Comparison of ENCODE assay signal across 3 cellular contexts in the genomic region with DNA sequence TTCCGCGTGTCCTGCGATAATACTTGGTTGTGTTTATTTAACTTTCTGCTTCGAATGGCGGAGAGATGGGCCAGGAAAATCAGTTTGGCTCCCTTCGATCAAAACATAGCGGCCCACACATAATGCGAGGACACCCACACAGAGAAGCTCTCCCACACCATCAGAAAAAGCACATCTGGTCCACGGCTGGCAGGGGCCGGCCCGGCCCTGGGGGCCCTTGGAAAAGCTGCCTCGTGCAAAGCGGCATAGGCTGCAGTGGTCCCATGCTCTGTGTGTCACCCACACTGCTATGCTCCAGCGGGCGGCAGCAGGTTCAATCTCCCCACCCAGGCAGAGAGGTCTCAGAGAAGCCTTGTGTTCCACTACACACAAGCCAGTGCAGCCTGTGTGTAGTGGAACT.
TF ChIP-seq lines count a peak whose summit lies in the region.

No MANE protein-coding gene starts in this region.

TF ChIP-seq in SK-N-SH, 30 proteins besides CTCF, POLR2A, EP300 and RAD21 (continued from another document):
- TF ChIP-seq SIN3A (IDR thresholded peaks at IDR 0.05; ENCODE audit: borderline replicate concordance, low read depth, low read length) (no peak), SMC3 (IDR thresholded peaks at IDR 0.05; ENCODE audit: low read depth, low read length) (no peak), RXRA (IDR thresholded peaks at IDR 0.05; ENCODE audit: borderline replicate concordance, low read depth) (no peak), YY1 (IDR thresholded peaks at IDR 0.05; ENCODE audit: low read depth) (no peak), CHD2 (IDR thresholded peaks at IDR 0.05; ENCODE audit: low read length, partially characterized antibody) (no peak)
- TF ChIP-seq, protein P1, sequence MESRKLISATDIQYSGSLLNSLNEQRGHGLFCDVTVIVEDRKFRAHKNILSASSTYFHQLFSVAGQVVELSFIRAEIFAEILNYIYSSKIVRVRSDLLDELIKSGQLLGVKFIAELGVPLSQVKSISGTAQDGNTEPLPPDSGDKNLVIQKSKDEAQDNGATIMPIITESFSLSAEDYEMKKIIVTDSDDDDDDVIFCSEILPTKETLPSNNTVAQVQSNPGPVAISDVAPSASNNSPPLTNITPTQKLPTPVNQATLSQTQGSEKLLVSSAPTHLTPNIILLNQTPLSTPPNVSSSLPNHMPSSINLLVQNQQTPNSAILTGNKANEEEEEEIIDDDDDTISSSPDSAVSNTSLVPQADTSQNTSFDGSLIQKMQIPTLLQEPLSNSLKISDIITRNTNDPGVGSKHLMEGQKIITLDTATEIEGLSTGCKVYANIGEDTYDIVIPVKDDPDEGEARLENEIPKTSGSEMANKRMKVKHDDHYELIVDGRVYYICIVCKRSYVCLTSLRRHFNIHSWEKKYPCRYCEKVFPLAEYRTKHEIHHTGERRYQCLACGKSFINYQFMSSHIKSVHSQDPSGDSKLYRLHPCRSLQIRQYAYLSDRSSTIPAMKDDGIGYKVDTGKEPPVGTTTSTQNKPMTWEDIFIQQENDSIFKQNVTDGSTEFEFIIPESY (IDR thresholded peaks at IDR 0.05; ENCODE audit: borderline replicate concordance, low read depth), result no peak
- TF ChIP-seq, protein P2, sequence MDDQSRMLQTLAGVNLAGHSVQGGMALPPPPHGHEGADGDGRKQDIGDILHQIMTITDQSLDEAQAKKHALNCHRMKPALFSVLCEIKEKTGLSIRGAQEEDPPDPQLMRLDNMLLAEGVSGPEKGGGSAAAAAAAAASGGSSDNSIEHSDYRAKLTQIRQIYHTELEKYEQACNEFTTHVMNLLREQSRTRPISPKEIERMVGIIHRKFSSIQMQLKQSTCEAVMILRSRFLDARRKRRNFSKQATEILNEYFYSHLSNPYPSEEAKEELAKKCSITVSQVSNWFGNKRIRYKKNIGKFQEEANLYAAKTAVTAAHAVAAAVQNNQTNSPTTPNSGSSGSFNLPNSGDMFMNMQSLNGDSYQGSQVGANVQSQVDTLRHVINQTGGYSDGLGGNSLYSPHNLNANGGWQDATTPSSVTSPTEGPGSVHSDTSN (IDR thresholded peaks at IDR 0.05), result no peak
- TF ChIP-seq, protein P3, sequence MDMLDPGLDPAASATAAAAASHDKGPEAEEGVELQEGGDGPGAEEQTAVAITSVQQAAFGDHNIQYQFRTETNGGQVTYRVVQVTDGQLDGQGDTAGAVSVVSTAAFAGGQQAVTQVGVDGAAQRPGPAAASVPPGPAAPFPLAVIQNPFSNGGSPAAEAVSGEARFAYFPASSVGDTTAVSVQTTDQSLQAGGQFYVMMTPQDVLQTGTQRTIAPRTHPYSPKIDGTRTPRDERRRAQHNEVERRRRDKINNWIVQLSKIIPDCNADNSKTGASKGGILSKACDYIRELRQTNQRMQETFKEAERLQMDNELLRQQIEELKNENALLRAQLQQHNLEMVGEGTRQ (IDR thresholded peaks at IDR 0.05; ENCODE audit: borderline replicate concordance, low read depth, low read length), result no peak
- TF ChIP-seq, protein P4, sequence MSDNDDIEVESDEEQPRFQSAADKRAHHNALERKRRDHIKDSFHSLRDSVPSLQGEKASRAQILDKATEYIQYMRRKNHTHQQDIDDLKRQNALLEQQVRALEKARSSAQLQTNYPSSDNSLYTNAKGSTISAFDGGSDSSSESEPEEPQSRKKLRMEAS (IDR thresholded peaks at IDR 0.05; ENCODE audit: low read depth), result no peak

TF ChIP-seq in SK-N-SH treated with all-trans-retinoic acid at 6 μM for 48 hours, 23 proteins besides CTCF, POLR2A, EP300 and RAD21 (continued from another document):
- TF ChIP-seq, protein P5, sequence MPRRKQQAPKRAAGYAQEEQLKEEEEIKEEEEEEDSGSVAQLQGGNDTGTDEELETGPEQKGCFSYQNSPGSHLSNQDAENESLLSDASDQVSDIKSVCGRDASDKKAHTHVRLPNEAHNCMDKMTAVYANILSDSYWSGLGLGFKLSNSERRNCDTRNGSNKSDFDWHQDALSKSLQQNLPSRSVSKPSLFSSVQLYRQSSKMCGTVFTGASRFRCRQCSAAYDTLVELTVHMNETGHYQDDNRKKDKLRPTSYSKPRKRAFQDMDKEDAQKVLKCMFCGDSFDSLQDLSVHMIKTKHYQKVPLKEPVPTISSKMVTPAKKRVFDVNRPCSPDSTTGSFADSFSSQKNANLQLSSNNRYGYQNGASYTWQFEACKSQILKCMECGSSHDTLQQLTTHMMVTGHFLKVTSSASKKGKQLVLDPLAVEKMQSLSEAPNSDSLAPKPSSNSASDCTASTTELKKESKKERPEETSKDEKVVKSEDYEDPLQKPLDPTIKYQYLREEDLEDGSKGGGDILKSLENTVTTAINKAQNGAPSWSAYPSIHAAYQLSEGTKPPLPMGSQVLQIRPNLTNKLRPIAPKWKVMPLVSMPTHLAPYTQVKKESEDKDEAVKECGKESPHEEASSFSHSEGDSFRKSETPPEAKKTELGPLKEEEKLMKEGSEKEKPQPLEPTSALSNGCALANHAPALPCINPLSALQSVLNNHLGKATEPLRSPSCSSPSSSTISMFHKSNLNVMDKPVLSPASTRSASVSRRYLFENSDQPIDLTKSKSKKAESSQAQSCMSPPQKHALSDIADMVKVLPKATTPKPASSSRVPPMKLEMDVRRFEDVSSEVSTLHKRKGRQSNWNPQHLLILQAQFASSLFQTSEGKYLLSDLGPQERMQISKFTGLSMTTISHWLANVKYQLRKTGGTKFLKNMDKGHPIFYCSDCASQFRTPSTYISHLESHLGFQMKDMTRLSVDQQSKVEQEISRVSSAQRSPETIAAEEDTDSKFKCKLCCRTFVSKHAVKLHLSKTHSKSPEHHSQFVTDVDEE (CRISPR knock-in tag; IDR thresholded peaks at IDR 0.05), result no peak

TF ChIP-seq in K562, 482 proteins besides CTCF, POLR2A, EP300 and RAD21 (continued from another document):
- TF ChIP-seq, protein P6, sequence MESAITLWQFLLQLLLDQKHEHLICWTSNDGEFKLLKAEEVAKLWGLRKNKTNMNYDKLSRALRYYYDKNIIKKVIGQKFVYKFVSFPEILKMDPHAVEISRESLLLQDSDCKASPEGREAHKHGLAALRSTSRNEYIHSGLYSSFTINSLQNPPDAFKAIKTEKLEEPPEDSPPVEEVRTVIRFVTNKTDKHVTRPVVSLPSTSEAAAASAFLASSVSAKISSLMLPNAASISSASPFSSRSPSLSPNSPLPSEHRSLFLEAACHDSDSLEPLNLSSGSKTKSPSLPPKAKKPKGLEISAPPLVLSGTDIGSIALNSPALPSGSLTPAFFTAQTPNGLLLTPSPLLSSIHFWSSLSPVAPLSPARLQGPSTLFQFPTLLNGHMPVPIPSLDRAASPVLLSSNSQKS (CRISPR knock-in tag; IDR thresholded peaks at IDR 0.05), result no peak
- no peak for TF ChIP-seq ZC3H11A (IDR thresholded peaks at IDR 0.05; ENCODE audit: low read depth, low read length)
- TF ChIP-seq, protein P7, sequence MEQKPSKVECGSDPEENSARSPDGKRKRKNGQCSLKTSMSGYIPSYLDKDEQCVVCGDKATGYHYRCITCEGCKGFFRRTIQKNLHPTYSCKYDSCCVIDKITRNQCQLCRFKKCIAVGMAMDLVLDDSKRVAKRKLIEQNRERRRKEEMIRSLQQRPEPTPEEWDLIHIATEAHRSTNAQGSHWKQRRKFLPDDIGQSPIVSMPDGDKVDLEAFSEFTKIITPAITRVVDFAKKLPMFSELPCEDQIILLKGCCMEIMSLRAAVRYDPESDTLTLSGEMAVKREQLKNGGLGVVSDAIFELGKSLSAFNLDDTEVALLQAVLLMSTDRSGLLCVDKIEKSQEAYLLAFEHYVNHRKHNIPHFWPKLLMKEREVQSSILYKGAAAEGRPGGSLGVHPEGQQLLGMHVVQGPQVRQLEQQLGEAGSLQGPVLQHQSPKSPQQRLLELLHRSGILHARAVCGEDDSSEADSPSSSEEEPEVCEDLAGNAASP (IDR thresholded peaks at IDR 0.05), result no peak
- no peak for TF ChIP-seq MIER1 (IDR thresholded peaks at IDR 0.05; ENCODE audit: low read depth)
- TF ChIP-seq, protein P8, sequence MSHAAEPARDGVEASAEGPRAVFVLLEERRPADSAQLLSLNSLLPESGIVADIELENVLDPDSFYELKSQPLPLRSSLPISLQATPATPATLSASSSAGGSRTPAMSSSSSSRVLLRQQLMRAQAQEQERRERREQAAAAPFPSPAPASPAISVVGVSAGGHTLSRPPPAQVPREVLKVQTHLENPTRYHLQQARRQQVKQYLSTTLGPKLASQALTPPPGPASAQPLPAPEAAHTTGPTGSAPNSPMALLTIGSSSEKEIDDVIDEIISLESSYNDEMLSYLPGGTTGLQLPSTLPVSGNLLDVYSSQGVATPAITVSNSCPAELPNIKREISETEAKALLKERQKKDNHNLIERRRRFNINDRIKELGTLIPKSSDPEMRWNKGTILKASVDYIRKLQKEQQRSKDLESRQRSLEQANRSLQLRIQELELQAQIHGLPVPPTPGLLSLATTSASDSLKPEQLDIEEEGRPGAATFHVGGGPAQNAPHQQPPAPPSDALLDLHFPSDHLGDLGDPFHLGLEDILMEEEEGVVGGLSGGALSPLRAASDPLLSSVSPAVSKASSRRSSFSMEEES (CRISPR knock-in tag; IDR thresholded peaks at IDR 0.05), result no peak
- no peak for TF ChIP-seq ZNF3 (CRISPR knock-in tag; IDR thresholded peaks at IDR 0.05)
- TF ChIP-seq BRD9 (IDR thresholded peaks at IDR 0.05; ENCODE audit: low read depth, partially characterized antibody), result no peak
- TF ChIP-seq SNRNP70 (optimal IDR thresholded peaks at IDR 0.05; ENCODE audit: low read depth, low read length), result no peak
- no peak for TF ChIP-seq ZNF23 (CRISPR knock-in tag; IDR thresholded peaks at IDR 0.05)
- no peak for TF ChIP-seq PRMT5 (CRISPR knock-in tag; IDR thresholded peaks at IDR 0.05)
- TF ChIP-seq, protein P9, sequence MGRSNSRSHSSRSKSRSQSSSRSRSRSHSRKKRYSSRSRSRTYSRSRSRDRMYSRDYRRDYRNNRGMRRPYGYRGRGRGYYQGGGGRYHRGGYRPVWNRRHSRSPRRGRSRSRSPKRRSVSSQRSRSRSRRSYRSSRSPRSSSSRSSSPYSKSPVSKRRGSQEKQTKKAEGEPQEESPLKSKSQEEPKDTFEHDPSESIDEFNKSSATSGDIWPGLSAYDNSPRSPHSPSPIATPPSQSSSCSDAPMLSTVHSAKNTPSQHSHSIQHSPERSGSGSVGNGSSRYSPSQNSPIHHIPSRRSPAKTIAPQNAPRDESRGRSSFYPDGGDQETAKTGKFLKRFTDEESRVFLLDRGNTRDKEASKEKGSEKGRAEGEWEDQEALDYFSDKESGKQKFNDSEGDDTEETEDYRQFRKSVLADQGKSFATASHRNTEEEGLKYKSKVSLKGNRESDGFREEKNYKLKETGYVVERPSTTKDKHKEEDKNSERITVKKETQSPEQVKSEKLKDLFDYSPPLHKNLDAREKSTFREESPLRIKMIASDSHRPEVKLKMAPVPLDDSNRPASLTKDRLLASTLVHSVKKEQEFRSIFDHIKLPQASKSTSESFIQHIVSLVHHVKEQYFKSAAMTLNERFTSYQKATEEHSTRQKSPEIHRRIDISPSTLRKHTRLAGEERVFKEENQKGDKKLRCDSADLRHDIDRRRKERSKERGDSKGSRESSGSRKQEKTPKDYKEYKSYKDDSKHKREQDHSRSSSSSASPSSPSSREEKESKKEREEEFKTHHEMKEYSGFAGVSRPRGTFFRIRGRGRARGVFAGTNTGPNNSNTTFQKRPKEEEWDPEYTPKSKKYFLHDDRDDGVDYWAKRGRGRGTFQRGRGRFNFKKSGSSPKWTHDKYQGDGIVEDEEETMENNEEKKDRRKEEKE (IDR thresholded peaks at IDR 0.05; ENCODE audit: borderline replicate concordance in 1 of 2, control insufficient read depth in 1 of 2, low read depth in 2 of 2, low read length in 1 of 2), result no peak
- TF ChIP-seq MEIS2 (IDR thresholded peaks at IDR 0.05; ENCODE audit: partially characterized antibody), result no peak
- no peak for TF ChIP-seq ILF3 (IDR thresholded peaks at IDR 0.05; ENCODE audit: borderline replicate concordance)
- no peak for TF ChIP-seq SREBF1 (IDR thresholded peaks at IDR 0.05; ENCODE audit: borderline replicate concordance, low read depth, low read length)
- TF ChIP-seq, protein P10, sequence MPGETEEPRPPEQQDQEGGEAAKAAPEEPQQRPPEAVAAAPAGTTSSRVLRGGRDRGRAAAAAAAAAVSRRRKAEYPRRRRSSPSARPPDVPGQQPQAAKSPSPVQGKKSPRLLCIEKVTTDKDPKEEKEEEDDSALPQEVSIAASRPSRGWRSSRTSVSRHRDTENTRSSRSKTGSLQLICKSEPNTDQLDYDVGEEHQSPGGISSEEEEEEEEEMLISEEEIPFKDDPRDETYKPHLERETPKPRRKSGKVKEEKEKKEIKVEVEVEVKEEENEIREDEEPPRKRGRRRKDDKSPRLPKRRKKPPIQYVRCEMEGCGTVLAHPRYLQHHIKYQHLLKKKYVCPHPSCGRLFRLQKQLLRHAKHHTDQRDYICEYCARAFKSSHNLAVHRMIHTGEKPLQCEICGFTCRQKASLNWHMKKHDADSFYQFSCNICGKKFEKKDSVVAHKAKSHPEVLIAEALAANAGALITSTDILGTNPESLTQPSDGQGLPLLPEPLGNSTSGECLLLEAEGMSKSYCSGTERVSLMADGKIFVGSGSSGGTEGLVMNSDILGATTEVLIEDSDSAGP (CRISPR knock-in tag; IDR thresholded peaks at IDR 0.05), result no peak
- TF ChIP-seq ELF1 (tag; IDR thresholded peaks at IDR 0.05), result no peak
- TF ChIP-seq, protein P11, sequence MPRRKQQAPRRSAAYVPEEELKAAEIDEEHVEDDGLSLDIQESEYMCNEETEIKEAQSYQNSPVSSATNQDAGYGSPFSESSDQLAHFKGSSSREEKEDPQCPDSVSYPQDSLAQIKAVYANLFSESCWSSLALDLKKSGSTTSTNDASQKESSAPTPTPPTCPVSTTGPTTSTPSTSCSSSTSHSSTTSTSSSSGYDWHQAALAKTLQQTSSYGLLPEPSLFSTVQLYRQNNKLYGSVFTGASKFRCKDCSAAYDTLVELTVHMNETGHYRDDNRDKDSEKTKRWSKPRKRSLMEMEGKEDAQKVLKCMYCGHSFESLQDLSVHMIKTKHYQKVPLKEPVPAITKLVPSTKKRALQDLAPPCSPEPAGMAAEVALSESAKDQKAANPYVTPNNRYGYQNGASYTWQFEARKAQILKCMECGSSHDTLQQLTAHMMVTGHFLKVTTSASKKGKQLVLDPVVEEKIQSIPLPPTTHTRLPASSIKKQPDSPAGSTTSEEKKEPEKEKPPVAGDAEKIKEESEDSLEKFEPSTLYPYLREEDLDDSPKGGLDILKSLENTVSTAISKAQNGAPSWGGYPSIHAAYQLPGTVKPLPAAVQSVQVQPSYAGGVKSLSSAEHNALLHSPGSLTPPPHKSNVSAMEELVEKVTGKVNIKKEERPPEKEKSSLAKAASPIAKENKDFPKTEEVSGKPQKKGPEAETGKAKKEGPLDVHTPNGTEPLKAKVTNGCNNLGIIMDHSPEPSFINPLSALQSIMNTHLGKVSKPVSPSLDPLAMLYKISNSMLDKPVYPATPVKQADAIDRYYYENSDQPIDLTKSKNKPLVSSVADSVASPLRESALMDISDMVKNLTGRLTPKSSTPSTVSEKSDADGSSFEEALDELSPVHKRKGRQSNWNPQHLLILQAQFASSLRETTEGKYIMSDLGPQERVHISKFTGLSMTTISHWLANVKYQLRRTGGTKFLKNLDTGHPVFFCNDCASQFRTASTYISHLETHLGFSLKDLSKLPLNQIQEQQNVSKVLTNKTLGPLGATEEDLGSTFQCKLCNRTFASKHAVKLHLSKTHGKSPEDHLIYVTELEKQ (CRISPR knock-in tag; IDR thresholded peaks at IDR 0.05), result no peak
- no peak for TF ChIP-seq ZNF197 (CRISPR knock-in tag; IDR thresholded peaks at IDR 0.05; ENCODE audit: low read depth)
- TF ChIP-seq TEAD4 (IDR thresholded peaks at IDR 0.05; ENCODE audit: low read length), result no peak
- TF ChIP-seq TEAD4 (CRISPR knock-in tag; IDR thresholded peaks at IDR 0.05; ENCODE audit: borderline replicate concordance), result no peak
